ENCODE assay signal across 7 cellular contexts in the genomic region with DNA sequence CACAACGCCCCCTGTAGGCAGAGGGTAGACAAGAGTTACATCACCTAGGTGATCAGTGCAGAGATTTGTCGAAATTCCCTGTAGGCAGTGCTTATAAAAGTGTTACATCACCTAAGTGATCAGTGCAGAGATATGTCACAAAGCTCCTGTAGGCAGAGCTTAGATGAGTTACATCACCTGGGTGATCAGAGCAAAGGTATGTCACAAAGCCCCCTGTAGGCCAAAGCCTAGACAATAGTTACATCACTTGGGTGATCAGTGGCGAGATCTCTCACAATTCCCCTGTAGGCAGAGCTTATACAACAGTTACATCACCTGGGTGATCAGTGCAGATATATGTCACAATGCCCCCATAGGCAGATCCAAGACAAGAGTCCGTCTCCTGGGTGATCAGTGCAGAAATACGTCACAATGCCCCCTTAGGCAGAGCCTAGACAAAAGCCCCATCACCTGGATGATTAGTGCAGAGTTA.
DNase-seq lines count a peak whose midpoint lies in the region; ATAC-seq and TF ChIP-seq lines count a peak whose summit lies in the region.
"Not testable (repeated sequence)": the region's sequence is repeated elsewhere in the genome, so short reads cannot be mapped to it uniquely, and the experiment has no call there.

No MANE protein-coding gene starts in this region.

- POLR2A ChIA-PET in HCT116 (lab: Charles Lee), result not testable (repeated sequence)

- not testable (repeated sequence) for H3K4me2 ChIP-seq in HCT116 (ENCODE audit: low read length)

- H3K27ac ChIP-seq in HCT116 (ENCODE audit: low read depth, low read length); heart right ventricle; psoas muscle: not testable (repeated sequence)

- H3K4me1 ChIP-seq in HCT116 (ENCODE audit: control insufficient read depth in 1 of 2, insufficient read depth in 2 of 2, low read length in 2 of 2); heart right ventricle; psoas muscle: not testable (repeated sequence)

- peak; percentile 27 for ATAC-seq in GM19397 (IDR thresholded peaks at IDR 0.05; ENCODE audit: unreplicated experiment)
- ATAC-seq in HCT116, result peak; percentile 53
- ATAC-seq in HG02970 (IDR thresholded peaks at IDR 0.05; ENCODE audit: low FRiP score, unreplicated experiment), result peak; percentile 25
- peak; percentile 16 for ATAC-seq in HG03457 (IDR thresholded peaks at IDR 0.05; ENCODE audit: unreplicated experiment)
- ATAC-seq in activated T-cell treated with anti-CD3 and anti-CD28 coated beads, Interleukin-2, amount 50 U/mL, for 4 hours, result peak; percentile 41 to 44
- peak; percentile 32 to 82 (median 56) for ATAC-seq in heart right ventricle
- ATAC-seq in psoas muscle, result peak; percentile 55 to 66 (median 62)

- not testable (repeated sequence) for H3K27me3 Mint-ChIP-seq in activated T-cell treated with anti-CD3 and anti-CD28 coated beads, Interleukin-2, amount 50 U/mL, for 4 hours (ENCODE audit: low read depth)

- not testable (repeated sequence) for H3K4me3 ChIP-seq in HCT116 (replicated peaks in 1 of 2; ENCODE audit: low read depth in 1 of 2, low read length in 2 of 2); heart right ventricle; psoas muscle

- TF ChIP-seq CTCF in HCT116 (IDR thresholded peaks at IDR 0.05 in 2 of 3, conservative IDR thresholded peaks at IDR 0.05 in 1 of 3; ENCODE audit: borderline replicate concordance in 1 of 3, insufficient read depth in 1 of 3, low read depth in 2 of 3, low read length in 2 of 3); heart right ventricle (IDR thresholded peaks at IDR 0.05); psoas muscle (IDR thresholded peaks at IDR 0.05): not testable (repeated sequence)

- CTCF ChIA-PET in HCT116 (lab: Charles Lee), result not testable (repeated sequence)

- intact Hi-C loops in HCT116 (cut with micrococcal nuclease); heart right ventricle (cut with DNase I); psoas muscle (cut with DNase I): not testable (repeated sequence)

- not testable (repeated sequence) for H3K36me3 Mint-ChIP-seq in activated T-cell treated with anti-CD3 and anti-CD28 coated beads, Interleukin-2, amount 50 U/mL, for 4 hours (ENCODE audit: insufficient read depth)

- H3K4me3 Mint-ChIP-seq in activated T-cell treated with anti-CD3 and anti-CD28 coated beads, Interleukin-2, amount 50 U/mL, for 4 hours, result not testable (repeated sequence)

- not testable (repeated sequence) for H3K79me2 ChIP-seq in HCT116 (ENCODE audit: insufficient read depth, low read length)

- TF ChIP-seq RAD21 in HCT116 (IDR thresholded peaks at IDR 0.05; ENCODE audit: low read depth), result not testable (repeated sequence)

- not testable (repeated sequence) for H4K20me1 ChIP-seq in HCT116 (ENCODE audit: insufficient read depth)

- not testable (repeated sequence) for H3K9me3 Mint-ChIP-seq in activated T-cell treated with anti-CD3 and anti-CD28 coated beads, Interleukin-2, amount 50 U/mL, for 4 hours

- H3K9me2 ChIP-seq in HCT116 (ENCODE audit: insufficient read depth), result not testable (repeated sequence)

- RAD21 ChIA-PET in HCT116 (lab: Charles Lee; ENCODE audit: low non-redundant PET in 1 of 2, low total read pairs in 2 of 2, uncharacterized antibody in 2 of 2, unreplicated experiment in 2 of 2), result not testable (repeated sequence)

- TF ChIP-seq POLR2A in HCT116 (IDR thresholded peaks at IDR 0.05; ENCODE audit: borderline replicate concordance, extremely low read depth, insufficient read depth, insufficient read length), result not testable (repeated sequence)

- H3K27me3 ChIP-seq in HCT116 (ENCODE audit: insufficient read depth, low read length); heart right ventricle; psoas muscle (ENCODE audit: insufficient read depth in 3 of 3, low read length in 2 of 3): not testable (repeated sequence)

- H3K4me1 Mint-ChIP-seq in activated T-cell treated with anti-CD3 and anti-CD28 coated beads, Interleukin-2, amount 50 U/mL, for 4 hours (ENCODE audit: low read depth), result not testable (repeated sequence)

- H3K36me3 ChIP-seq in HCT116 (ENCODE audit: control insufficient read depth in 1 of 2, insufficient read depth in 2 of 2, low read length in 2 of 2); heart right ventricle; psoas muscle (ENCODE audit: insufficient read depth in 1 of 2, low read depth in 1 of 2): not testable (repeated sequence)

- not testable (repeated sequence) for DNase-seq in HCT116 (ENCODE audit: low read depth, low spot score); activated T-cell treated with anti-CD3 and anti-CD28 coated beads, Interleukin-2, amount 50 U/mL, for 4 hours; heart right ventricle; psoas muscle

- not testable (repeated sequence) for H3K9me3 ChIP-seq in HCT116 (ENCODE audit: control insufficient read depth in 1 of 2, insufficient read depth in 1 of 2, low read depth in 1 of 2, low read length in 2 of 2); heart right ventricle; psoas muscle

- not testable (repeated sequence) for H3K9ac ChIP-seq in HCT116 (ENCODE audit: low read length)

- not testable (repeated sequence) for H2AFZ ChIP-seq in HCT116 (ENCODE audit: low read depth, low read length, poor library complexity, severe bottlenecking)

- TSS peak; percentile 41 for BruUV-seq in HCT116 (replicated peaks; lab: Mats Ljungman, UMichigan)

- WGBS in heart right ventricle, 2 donors, result 20 to 25% methylated on average over 1 of the region's 5 CpGs
- WGBS in psoas muscle, 3 donors, result 56 to 71% methylated on average over 1 of the region's 5 CpGs; no CpG with 5 or more reads in 1 of the 3 donors
